In genomic region chr19:7701654-7702457, GRCh38 we compare ENCODE assay signal across 11 cellular contexts.
DNase-seq lines count a peak whose midpoint lies in the region; ATAC-seq lines count a peak whose summit lies in the region.
"Had no signal": no experiment of that assay in that cellular context is flagged by ENCODE, and none has a peak within 500 bp of the region (broad histone marks: within the 10 kb centered on the region; RNA-seq: fewer than 3 reads in every experiment).

Gene FCER2 (minus strand): TSS chr19:7702131. CDS start chr19:7699760, 2,371 bp downstream.

- peak within 1 kb of the TSS; percentile 97 for H3K27ac Mint-ChIP-seq in memory B cell
- H3K27ac Mint-ChIP-seq: WTC11 had no signal

- peaks cover 5% of the 10 kb centered on the region for H3K36me3 Mint-ChIP-seq in memory B cell
- H3K36me3 Mint-ChIP-seq: WTC11 had no signal

- H3K27me3 Mint-ChIP-seq in memory B cell: no peaks in the 10 kb centered on the region

- H3K4me1 Mint-ChIP-seq in memory B cell: peaks cover 66% of the 10 kb centered on the region

- ATAC-seq in GM18498 (IDR thresholded peaks at IDR 0.05; ENCODE audit: unreplicated experiment) (peak; percentile 69), GM21381 (IDR thresholded peaks at IDR 0.05; ENCODE audit: unreplicated experiment) (peak; percentile 52), HG03196 (IDR thresholded peaks at IDR 0.05; ENCODE audit: unreplicated experiment) (peak; percentile 40), memory B cell (ENCODE audit: low read depth) (peak; percentile 59)
- ATAC-seq: right cardiac atrium, WTC11 had no signal

- H3K9me3 Mint-ChIP-seq in memory B cell: no peaks in the 10 kb centered on the region
- H3K9me3 Mint-ChIP-seq: WTC11 had no signal

- H3K4me3 Mint-ChIP-seq in memory B cell: peak within 1 kb of the TSS; percentile 64
- H3K4me3 Mint-ChIP-seq: WTC11 had no signal

- DNase-seq in memory B cell (ENCODE audit: low spot score in 2 of 2): peak; percentile 55 to 66
- DNase-seq in epidermal melanocyte (ENCODE audit: insufficient read length, low spot score): no peak
- DNase-seq in NCI-H1092 (lab: John Stamatoyannopoulos, UW): no peak
- DNase-seq in SKM-1 (lab: John Stamatoyannopoulos, UW; ENCODE audit: unreplicated experiment): no peak
- DNase-seq in NCI-H748 treated with DMSO at 0.1 percent for 48 hours (lab: John Stamatoyannopoulos, UW): no peak
- DNase-seq: NCI-H2107, right cardiac atrium had no signal

Comparison
In these comparisons a context has a peak if more than half of its experiments do, and no peak if none do; other contexts are left out.
1. DNase-seq: peak in memory B cell (2 of 2); none in epidermal melanocyte (single experiment), NCI-H1092 (single experiment), SKM-1 (single experiment) and NCI-H748 treated with DMSO at 0.1 percent for 48 hours (single experiment).
2. Peak in every context shown above with its lines, with median percentiles within 50 percentile points of each other: ATAC-seq.